ENCODE assay signal across 23 cellular contexts in the genomic region with DNA sequence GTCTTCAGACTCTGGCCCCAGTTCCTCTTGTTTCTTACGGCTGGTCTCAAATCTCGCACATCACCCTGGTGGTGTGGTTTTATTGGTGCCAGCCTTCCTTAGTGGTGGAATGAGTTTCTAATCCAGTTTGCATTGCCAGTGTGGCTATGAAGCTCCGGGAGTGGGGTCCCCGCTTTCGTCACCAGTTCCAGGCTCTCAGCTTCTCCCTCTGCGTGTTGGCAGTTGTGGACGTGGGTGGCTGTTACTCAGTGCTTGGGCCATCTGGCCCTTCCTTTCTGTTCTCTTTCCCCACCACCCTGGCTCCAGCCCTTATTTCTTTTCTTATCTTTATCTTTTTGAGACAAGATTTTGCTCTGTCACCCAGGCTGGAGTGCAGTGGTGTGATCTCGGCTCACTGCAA.
"Had no signal": no experiment of that assay in that cellular context is flagged by ENCODE, and none has a peak within 500 bp of the region (broad histone marks: within the 10 kb centered on the region; RNA-seq: fewer than 3 reads in every experiment).

No MANE protein-coding gene starts in this region.

- H3K27ac ChIP-seq: adrenal gland, SK-N-MC, WERI-Rb-1 had no signal

- H3K4me3 ChIP-seq: adrenal gland, SK-N-MC had no signal

- DNase-seq: activated CD4-positive, alpha-beta T cell treated with anti-CD3 and anti-CD28 coated beads for 36 hours; activated CD4-positive, alpha-beta T cell treated with anti-CD3 and anti-CD28 coated beads, Interleukin-2, amount 50 U/mL, for 1 hour; activated CD8-positive, alpha-beta memory T cell treated with anti-CD3 and anti-CD28 coated beads, Interleukin-2, amount 50 U/mL, for 48 hours; activated CD8-positive, alpha-beta T cell treated with anti-CD3 and anti-CD28 coated beads for 36 hours; activated naive CD4-positive, alpha-beta T cell treated with anti-CD3 and anti-CD28 coated beads, Interleukin-2, amount 50 U/mL, for 16 hours; activated naive CD8-positive, alpha-beta T cell treated with anti-CD3 and anti-CD28 coated beads, Interleukin-2, amount 10 ng/mL, durations not matched to agents 7 days and 5 days; activated T-cell treated with anti-CD3 and anti-CD28 coated beads, Interleukin-2, amount 50 U/mL, for 1 hour; adrenal gland; Kasumi-1; NCI-H1092; NCI-H1417 treated with DMSO at 0.1 percent for 48 hours; NCI-H1694; NCI-H2107; NCI-H510A; NCI-H69; NK-92 treated with Interleukin-12 subunit alpha and Interleukin-12 subunit beta, amount 100 ng/mL, for 24 hours; OCI-M1; RPMI8226; T-helper 1 cell; WERI-Rb-1 had no signal

- H3K9me3 ChIP-seq: adrenal gland had no signal

- H3K27me3 ChIP-seq: adrenal gland had no signal

- H3K36me3 ChIP-seq: adrenal gland, WERI-Rb-1 had no signal

- ATAC-seq: activated CD4-positive, alpha-beta T cell treated with anti-CD3 and anti-CD28 coated beads for 36 hours; activated CD8-positive, alpha-beta T cell treated with anti-CD3 and anti-CD28 coated beads for 36 hours; Panc1; Right ventricle myocardium inferior had no signal
